10 cellular contexts compared by ENCODE assay signal in genomic region chr15:99454107-99454809, GRCh38.
A peak's percentile ranks its signal among the peaks of the same experiment; 100 is the strongest.
DNase-seq lines count a peak whose midpoint lies in the region; ATAC-seq and TF ChIP-seq lines count a peak whose summit lies in the region.
"Had no signal": no experiment of that assay in that cellular context is flagged by ENCODE, and none has a peak within 500 bp of the region (broad histone marks: within the 10 kb centered on the region; RNA-seq: fewer than 3 reads in every experiment).

No MANE protein-coding gene starts in this region.

- ATAC-seq in HCT116 (no peak), left lung (no peak), HG03045 (IDR thresholded peaks at IDR 0.05; ENCODE audit: unreplicated experiment) (no peak)

- no peaks in the 10 kb centered on the region for H3K27me3 Mint-ChIP-seq in activated T-cell treated with anti-CD3 and anti-CD28 coated beads, Interleukin-2, amount 50 U/mL, for 24 hours

- H4K20me1 ChIP-seq in HCT116 (ENCODE audit: insufficient read depth), result no peaks in the 10 kb centered on the region
- no peaks in the 10 kb centered on the region for H4K20me1 ChIP-seq in mammary epithelial cell (ENCODE audit: insufficient read depth, low read length)
- H4K20me1 ChIP-seq in smooth muscle cell (ENCODE audit: low read depth), result no peaks in the 10 kb centered on the region

- POLR2A ChIA-PET in HCT116 (lab: Charles Lee), result no interaction called here

- peak overlapping the region; percentile 72 for H2AFZ ChIP-seq in HCT116 (ENCODE audit: low read depth, low read length, poor library complexity, severe bottlenecking)
- H2AFZ ChIP-seq in mammary epithelial cell (ENCODE audit: low read depth, low read length), result peak overlapping the region; percentile 85
- H2AFZ ChIP-seq in smooth muscle cell (ENCODE audit: low read depth), result no peak overlapping the region

- intact Hi-C loops in HCT116 (cut with micrococcal nuclease) (no loop called here), mammary epithelial cell (cut with micrococcal nuclease) (no loop called here), left lung (cut with DNase I) (no loop called here)

- RAD21 ChIA-PET in HCT116 (lab: Charles Lee; ENCODE audit: low non-redundant PET in 1 of 2, low total read pairs in 2 of 2, uncharacterized antibody in 2 of 2, unreplicated experiment in 2 of 2), result no interaction called here

- H3K4me1 Mint-ChIP-seq in activated T-cell treated with anti-CD3 and anti-CD28 coated beads, Interleukin-2, amount 50 U/mL, for 24 hours (ENCODE audit: low read depth), result peaks cover 37% of the 10 kb centered on the region

- peak overlapping the region; percentile 83 for H3K4me2 ChIP-seq in HCT116 (ENCODE audit: low read length)
- peak overlapping the region; percentile 64 for H3K4me2 ChIP-seq in mammary epithelial cell (ENCODE audit: insufficient read depth, low read depth, low read length)
- H3K4me2 ChIP-seq in smooth muscle cell, result peak overlapping the region; percentile 60

- H3K9me3 Mint-ChIP-seq in activated T-cell treated with anti-CD3 and anti-CD28 coated beads, Interleukin-2, amount 50 U/mL, for 24 hours, result no peaks in the 10 kb centered on the region

- peaks cover 15% of the 10 kb centered on the region for H3F3A ChIP-seq in smooth muscle cell (ENCODE audit: low read depth)

- no peak overlapping the region for H3K4me3 Mint-ChIP-seq in activated T-cell treated with anti-CD3 and anti-CD28 coated beads, Interleukin-2, amount 50 U/mL, for 24 hours

- H3K36me3 Mint-ChIP-seq in activated T-cell treated with anti-CD3 and anti-CD28 coated beads, Interleukin-2, amount 50 U/mL, for 24 hours (ENCODE audit: low read depth), result no peaks in the 10 kb centered on the region

- H3K27me3 ChIP-seq in HCT116 (ENCODE audit: insufficient read depth, low read length) (no peaks in the 10 kb centered on the region), mammary epithelial cell (ENCODE audit: insufficient read depth, low read length) (no peaks in the 10 kb centered on the region), left lung (no peaks in the 10 kb centered on the region), smooth muscle cell (ENCODE audit: low read depth) (no peaks in the 10 kb centered on the region)

- no peaks in the 10 kb centered on the region for H3K36me3 ChIP-seq in HCT116 (ENCODE audit: control insufficient read depth in 1 of 2, insufficient read depth in 2 of 2, low read length in 2 of 2)
- H3K36me3 ChIP-seq in mammary epithelial cell (ENCODE audit: insufficient read depth, low read length), result no peaks in the 10 kb centered on the region
- H3K36me3 ChIP-seq in left lung, result no peaks in the 10 kb centered on the region
- H3K36me3 ChIP-seq in smooth muscle cell (ENCODE audit: low read depth), result no peaks in the 10 kb centered on the region

- dilution Hi-C loops in mammary epithelial cell (cut with HindIII; ENCODE audit: low sequenced_read_pairs), result no loop called here

- H3K4me3 ChIP-seq in HCT116 (replicated peaks in 1 of 2; ENCODE audit: low read depth in 1 of 2, low read length in 2 of 2) (peak overlapping the region in 1 of 2 experiments; percentile 41; a peak in 2 of 4 replicates), mammary epithelial cell (replicated peaks in 1 of 3; ENCODE audit: insufficient read depth in 1 of 3, low read depth in 2 of 3, low read length in 3 of 3) (no peak overlapping the region), left lung (no peak overlapping the region), smooth muscle cell (no peak overlapping the region)

- no peaks in the 10 kb centered on the region for H3K9me2 ChIP-seq in HCT116 (ENCODE audit: insufficient read depth)

- CTCF ChIA-PET in HCT116 (lab: Charles Lee) (no interaction called here), mammary epithelial cell (lab: Charles Lee; ENCODE audit: low non-redundant PET) (no interaction called here)

- DNase-seq in HCT116 (ENCODE audit: low read depth, low spot score) (no peak), mammary epithelial cell (no peak), left lung (no peak), smooth muscle cell (lab: John Stamatoyannopoulos, UW; ENCODE audit: unreplicated experiment) (no peak), activated T-cell treated with anti-CD3 and anti-CD28 coated beads for 4 hours (no peak), 8988T (no peak)
- DNase-seq in activated T-cell treated with anti-CD3 and anti-CD28 coated beads, Interleukin-2, amount 50 U/mL, for 24 hours, result no peak
- DNase-seq: NCI-H526; stimulated activated CD4-positive, alpha-beta T cell treated with anti-CD3 and anti-CD28 coated beads, Interleukin-2, amount 100 ng/mL, for 48 hours had no signal

- H3K9ac ChIP-seq in HCT116 (ENCODE audit: low read length), result peak overlapping the region; percentile 58
- peak overlapping the region; percentile 69 for H3K9ac ChIP-seq in mammary epithelial cell (ENCODE audit: insufficient read depth, low read length)
- peak overlapping the region; percentile 44 for H3K9ac ChIP-seq in smooth muscle cell (ENCODE audit: low read depth)

- H3K27ac Mint-ChIP-seq in activated T-cell treated with anti-CD3 and anti-CD28 coated beads, Interleukin-2, amount 50 U/mL, for 24 hours, result no peak overlapping the region

- no peak for TF ChIP-seq CTCF in HCT116 (IDR thresholded peaks at IDR 0.05 in 2 of 3, conservative IDR thresholded peaks at IDR 0.05 in 1 of 3; ENCODE audit: borderline replicate concordance in 1 of 3, insufficient read depth in 1 of 3, low read depth in 2 of 3, low read length in 2 of 3)
- no peak for TF ChIP-seq CTCF in mammary epithelial cell (conservative IDR thresholded peaks at IDR 0.05 in 1 of 2, IDR thresholded peaks at IDR 0.05 in 1 of 2; ENCODE audit: extremely low read depth in 1 of 2, insufficient read depth in 1 of 2, low read depth in 1 of 2, low read length in 2 of 2)
- no peak for TF ChIP-seq CTCF in left lung (IDR thresholded peaks at IDR 0.05)
- TF ChIP-seq CTCF in smooth muscle cell (IDR thresholded peaks at IDR 0.05; ENCODE audit: borderline replicate concordance, insufficient read depth, poor library complexity, severe bottlenecking), result no peak

- TF ChIP-seq RAD21 in HCT116 (IDR thresholded peaks at IDR 0.05; ENCODE audit: low read depth), result no peak

- TF ChIP-seq POLR2A in HCT116 (IDR thresholded peaks at IDR 0.05; ENCODE audit: borderline replicate concordance, extremely low read depth, insufficient read depth, insufficient read length), result no peak

- in situ Hi-C loops in mammary epithelial cell (cut with MboI; ENCODE audit: low sequenced_read_pairs in 2 of 2), result no loop called here

- BruUV-seq in HCT116 (replicated peaks; lab: Mats Ljungman, UMichigan) (no TSS peak), mammary epithelial cell (replicated peaks; lab: Mats Ljungman, UMichigan) (TSS peak; percentile 72)

- WGBS in mammary epithelial cell (ENCODE audit: low coverage, missing lambda C conversion rate), result 98% methylated on average over 5 of the region's 6 CpGs
- 94% methylated on average over 6 of the region's 6 CpGs for WGBS in smooth muscle cell (ENCODE audit: low lambda C conversion rate)

- H3K4me1 ChIP-seq in HCT116 (ENCODE audit: control insufficient read depth in 1 of 2, insufficient read depth in 2 of 2, low read length in 2 of 2), result peaks cover 16 to 22% of the 10 kb centered on the region in 2 experiments
- H3K4me1 ChIP-seq in mammary epithelial cell (ENCODE audit: insufficient read depth, low read length), result peaks cover 45% of the 10 kb centered on the region
- peaks cover 28 to 64% of the 10 kb centered on the region in 2 donors for H3K4me1 ChIP-seq in left lung
- H3K4me1 ChIP-seq in smooth muscle cell (ENCODE audit: low read depth), result peaks cover 6% of the 10 kb centered on the region

- no peaks in the 10 kb centered on the region for H3K9me3 ChIP-seq in HCT116 (ENCODE audit: control insufficient read depth in 1 of 2, insufficient read depth in 1 of 2, low read depth in 1 of 2, low read length in 2 of 2)
- H3K9me3 ChIP-seq in mammary epithelial cell (replicated peaks; ENCODE audit: insufficient read depth, low read length), result no peaks in the 10 kb centered on the region
- no peaks in the 10 kb centered on the region for H3K9me3 ChIP-seq in left lung
- H3K9me3 ChIP-seq in smooth muscle cell (replicated peaks; ENCODE audit: low read depth), result no peaks in the 10 kb centered on the region

- H3K27ac ChIP-seq in HCT116 (ENCODE audit: low read depth, low read length) (peak overlapping the region; percentile 41), mammary epithelial cell (ENCODE audit: insufficient read depth, low read depth, low read length) (peak overlapping the region; percentile 93), left lung (peak overlapping the region; percentile 90 to 91), smooth muscle cell (ENCODE audit: low read depth) (peak overlapping the region; percentile 97)

- H3K79me2 ChIP-seq in HCT116 (ENCODE audit: insufficient read depth, low read length) (no peaks in the 10 kb centered on the region), mammary epithelial cell (ENCODE audit: insufficient read depth, low read length) (no peaks in the 10 kb centered on the region), smooth muscle cell (ENCODE audit: low read depth) (no peaks in the 10 kb centered on the region)

TF ChIP-seq in HCT116, 20 proteins besides CTCF, POLR2A, EP300 and RAD21 (continues in another document):
- TF ChIP-seq SIN3A (IDR thresholded peaks at IDR 0.05; ENCODE audit: low read depth), result no peak
- no peak for TF ChIP-seq SRF (IDR thresholded peaks at IDR 0.05; ENCODE audit: low read depth)
- no peak for TF ChIP-seq TCF7L2 (IDR thresholded peaks at IDR 0.05; ENCODE audit: borderline replicate concordance, extremely low read depth, insufficient read depth, insufficient read length)
- TF ChIP-seq JUND (IDR thresholded peaks at IDR 0.05), result no peak
- TF ChIP-seq YY1 (IDR thresholded peaks at IDR 0.05; ENCODE audit: extremely low read depth, insufficient replicate concordance, low read depth, low read length), result no peak
- no peak for TF ChIP-seq ZFX (IDR thresholded peaks at IDR 0.05)
- no peak for TF ChIP-seq ATF3 (IDR thresholded peaks at IDR 0.05)
- TF ChIP-seq MAX (IDR thresholded peaks at IDR 0.05), result no peak
- TF ChIP-seq EZH2phosphoT487 (IDR thresholded peaks at IDR 0.05; ENCODE audit: borderline replicate concordance), result no peak
- no peak for TF ChIP-seq FOSL1 (IDR thresholded peaks at IDR 0.05; ENCODE audit: low read depth)
- no peak for TF ChIP-seq ZNF274 (IDR thresholded peaks at IDR 0.05; ENCODE audit: low read depth, low read length)
- TF ChIP-seq SP1 (IDR thresholded peaks at IDR 0.05; ENCODE audit: low read depth), result no peak

Comparison
In these comparisons a context has a peak if more than half of its experiments do, and no peak if none do; other contexts are left out.
1. H3K27ac ChIP-seq: peak in every context shown above with its lines; median percentile 97 in smooth muscle cell; 93 in mammary epithelial cell; 90 in left lung; 41 in HCT116.